Comparison of ENCODE assay signal across 17 cellular contexts in genomic region chr3:52082951-52083350, GRCh38. TPM values are rescaled to one million over a fixed set of nuclear protein-coding genes. Genes with fewer than 3 reads are reported as not detected.
DNase-seq lines count a peak whose midpoint lies in the region; ATAC-seq and TF ChIP-seq lines count a peak whose summit lies in the region.
"Had no signal": no experiment of that assay in that cellular context is flagged by ENCODE, and none has a peak within 500 bp of the region (broad histone marks: within the 10 kb centered on the region; RNA-seq: fewer than 3 reads in every experiment).

No MANE protein-coding gene starts in this region.

- POLR2A ChIA-PET in activated CD8-positive, alpha-beta T cell treated with anti-CD3 and anti-CD28 coated beads for 36 hours (lab: Charles Lee) = no interaction called here

- H3K4me1 Mint-ChIP-seq in H9 = peaks cover 0 to 3% of the 10 kb centered on the region in 2 experiments; a peak in 1 of 4 replicates
- H3K4me1 Mint-ChIP-seq in nephron = peaks cover 44% of the 10 kb centered on the region
- H3K4me1 Mint-ChIP-seq in stimulated activated effector memory CD8-positive, alpha-beta T cell treated with anti-CD3 and anti-CD28 coated beads, Interleukin-12 subunit alpha, Interleukin-12 subunit beta, amount 100 ng/mL, for 72 hours = peaks cover 34% of the 10 kb centered on the region
- peaks cover 17% of the 10 kb centered on the region for H3K4me1 Mint-ChIP-seq in endothelial cell (ENCODE audit: unreplicated experiment)
- peaks cover 28% of the 10 kb centered on the region for H3K4me1 Mint-ChIP-seq in activated CD8-positive, alpha-beta T cell treated with anti-CD3 and anti-CD28 coated beads for 36 hours (ENCODE audit: low read depth)

- H3K9ac ChIP-seq in H9 (ENCODE audit: extremely low read depth, insufficient read length, low read length) = no peak overlapping the region
- H3K9ac ChIP-seq: GM23248 had no signal

- no peak overlapping the region for H4K5ac ChIP-seq in H9 (ENCODE audit: insufficient read length, low read depth, low read length)

- H2BK120ac ChIP-seq in H9 (ENCODE audit: low read depth, low read length, poor library complexity, severe bottlenecking) = no peak overlapping the region

- no peak overlapping the region for H4K8ac ChIP-seq in H9 (replicated peaks; ENCODE audit: insufficient read length, low read depth, low read length)

- H4K20me1 ChIP-seq in H9 (ENCODE audit: control insufficient read depth, insufficient read depth, insufficient read length) = no peaks in the 10 kb centered on the region

- H3K4me1 ChIP-seq in left ventricle myocardium inferior (peaks cover 16% of the 10 kb centered on the region), H9 (ENCODE audit: insufficient read depth, low read length) (no peaks in the 10 kb centered on the region)
- H3K4me1 ChIP-seq: A549 had no signal

- ATAC-seq in Right ventricle myocardium inferior = no peak
- no peak for ATAC-seq in stimulated activated effector memory CD8-positive, alpha-beta T cell treated with anti-CD3 and anti-CD28 coated beads, Interleukin-12 subunit alpha, Interleukin-12 subunit beta, amount 100 ng/mL, for 72 hours
- ATAC-seq in activated CD8-positive, alpha-beta T cell treated with anti-CD3 and anti-CD28 coated beads for 36 hours = no peak
- ATAC-seq: A549 had no signal

- H2BK12ac ChIP-seq in H9 (ENCODE audit: insufficient read length, low read depth, low read length) = no peak overlapping the region

- no peak overlapping the region; the same call in 1 of the 2 replicates for H3K14ac ChIP-seq in H9 (ENCODE audit: insufficient read depth, low read length)

- H2BK5ac ChIP-seq in H9 (ENCODE audit: insufficient read length, low read length) = no peak overlapping the region

- no peak overlapping the region for H2AK5ac ChIP-seq in H9 (ENCODE audit: insufficient read length, low read length)

- H2BK15ac ChIP-seq in H9 (ENCODE audit: low read depth, low read length) = no peak overlapping the region

- no peak overlapping the region for H3K56ac ChIP-seq in H9 (ENCODE audit: insufficient read length, low read depth, low read length)

- no peak for TF ChIP-seq CTCF in left ventricle myocardium inferior (IDR thresholded peaks at IDR 0.05; ENCODE audit: borderline replicate concordance)
- no peak for TF ChIP-seq CTCF in H9 (conservative IDR thresholded peaks at IDR 0.05)
- no peak for TF ChIP-seq CTCF in nephron (IDR thresholded peaks at IDR 0.05; ENCODE audit: unreplicated experiment in 3 of 3)
- no peak for TF ChIP-seq CTCF in endothelial cell (IDR thresholded peaks at IDR 0.05; ENCODE audit: unreplicated experiment)
- no peak for TF ChIP-seq CTCF in activated CD8-positive, alpha-beta T cell treated with anti-CD3 and anti-CD28 coated beads for 36 hours (IDR thresholded peaks at IDR 0.05)

- peak; percentile 7 for DNase-seq in Right ventricle myocardium inferior (ENCODE audit: missing footprints)
- DNase-seq in left ventricle myocardium inferior = no peak
- DNase-seq in H9 = no peak
- DNase-seq in stimulated activated effector memory CD8-positive, alpha-beta T cell treated with anti-CD3 and anti-CD28 coated beads, Interleukin-12 subunit alpha, Interleukin-12 subunit beta, amount 100 ng/mL, for 72 hours (ENCODE audit: low spot score in 2 of 2) = no peak
- no peak for DNase-seq in endothelial cell (ENCODE audit: low spot score)
- DNase-seq in activated CD8-positive, alpha-beta T cell treated with anti-CD3 and anti-CD28 coated beads for 36 hours = no peak
- DNase-seq: AML-193; Caco-2; CD4-positive, alpha-beta T cell; DMS79; GDM1; GM23248; HCEC 1CT had no signal

- H3K4me3 Mint-ChIP-seq in H9 (no peak overlapping the region), nephron (no peak overlapping the region), endothelial cell (ENCODE audit: unreplicated experiment) (no peak overlapping the region)
- H3K4me3 Mint-ChIP-seq in stimulated activated effector memory CD8-positive, alpha-beta T cell treated with anti-CD3 and anti-CD28 coated beads, Interleukin-12 subunit alpha, Interleukin-12 subunit beta, amount 100 ng/mL, for 72 hours = no peak overlapping the region
- no peak overlapping the region for H3K4me3 Mint-ChIP-seq in activated CD8-positive, alpha-beta T cell treated with anti-CD3 and anti-CD28 coated beads for 36 hours
- H3K4me3 Mint-ChIP-seq: CD4-positive, alpha-beta T cell had no signal

- H3K18ac ChIP-seq in H9 (ENCODE audit: insufficient read length, low read depth, low read length) = no peak overlapping the region

- H3K36me3 Mint-ChIP-seq in H9 (ENCODE audit: insufficient read depth in 1 of 3, low read depth in 3 of 3) (peaks cover 0 to 12% (median 3%) of the 10 kb centered on the region in 3 experiments; a peak in 3 of 7 replicates), nephron (ENCODE audit: low read depth) (no peaks in the 10 kb centered on the region), endothelial cell (ENCODE audit: low read depth, unreplicated experiment) (no peaks in the 10 kb centered on the region)
- peaks cover 6% of the 10 kb centered on the region for H3K36me3 Mint-ChIP-seq in stimulated activated effector memory CD8-positive, alpha-beta T cell treated with anti-CD3 and anti-CD28 coated beads, Interleukin-12 subunit alpha, Interleukin-12 subunit beta, amount 100 ng/mL, for 72 hours
- no peaks in the 10 kb centered on the region for H3K36me3 Mint-ChIP-seq in activated CD8-positive, alpha-beta T cell treated with anti-CD3 and anti-CD28 coated beads for 36 hours (ENCODE audit: low read depth)

- no peaks in the 10 kb centered on the region for H3K79me2 ChIP-seq in H9 (ENCODE audit: insufficient read depth, low read length)

- H3K9me3 ChIP-seq in left ventricle myocardium inferior (replicated peaks) = no peaks in the 10 kb centered on the region
- no peaks in the 10 kb centered on the region for H3K9me3 ChIP-seq in H9 (ENCODE audit: control insufficient read depth, low read depth, low read length)
- H3K9me3 ChIP-seq: A549, Caco-2 had no signal

- no peak overlapping the region for H3K4ac ChIP-seq in H9 (ENCODE audit: low read depth, low read length)

- H3K27me3 Mint-ChIP-seq in H9 (ENCODE audit: low read depth) (no peaks in the 10 kb centered on the region), nephron (ENCODE audit: low read depth) (peaks cover 8% of the 10 kb centered on the region), endothelial cell (ENCODE audit: unreplicated experiment) (peaks cover 7% of the 10 kb centered on the region)
- no peaks in the 10 kb centered on the region for H3K27me3 Mint-ChIP-seq in activated CD8-positive, alpha-beta T cell treated with anti-CD3 and anti-CD28 coated beads for 36 hours
- H3K27me3 Mint-ChIP-seq: CD4-positive, alpha-beta T cell had no signal

- H3T11ph ChIP-seq in H9 (ENCODE audit: low read length) = no peak overlapping the region

- H3K27me3 ChIP-seq in left ventricle myocardium inferior (ENCODE audit: low read depth) (no peaks in the 10 kb centered on the region), H9 (ENCODE audit: insufficient read depth, low read length) (no peaks in the 10 kb centered on the region)

- CTCF ChIA-PET in activated CD8-positive, alpha-beta T cell treated with anti-CD3 and anti-CD28 coated beads for 36 hours (lab: Charles Lee) = no interaction called here

- H2AFZ ChIP-seq in H9 (ENCODE audit: low read length) = no peak overlapping the region
- H2AFZ ChIP-seq: GM23248 had no signal

- H3K4me3 ChIP-seq in left ventricle myocardium inferior = no peak overlapping the region
- H3K4me3 ChIP-seq: A549, GM23248 had no signal

- no peaks in the 10 kb centered on the region for H3K36me3 ChIP-seq in left ventricle myocardium inferior

- no CpG with 5 or more reads among the region's 8 CpGs for WGBS in H9 (ENCODE audit: extremely low coverage, insufficient read length, low lambda C conversion rate)

- H4K91ac ChIP-seq in H9 (ENCODE audit: insufficient read length, low read depth, low read length) = no peak overlapping the region

- H3K27ac Mint-ChIP-seq in H9 = peak overlapping the region in 2 of 3 experiments; percentile 33 to 34; a peak in 2 of 7 replicates
- H3K27ac Mint-ChIP-seq in nephron = peak overlapping the region in 2 of 3 experiments; percentile 63 to 78
- peak overlapping the region; percentile 45 for H3K27ac Mint-ChIP-seq in stimulated activated effector memory CD8-positive, alpha-beta T cell treated with anti-CD3 and anti-CD28 coated beads, Interleukin-12 subunit alpha, Interleukin-12 subunit beta, amount 100 ng/mL, for 72 hours
- H3K27ac Mint-ChIP-seq in endothelial cell (ENCODE audit: unreplicated experiment) = no peak overlapping the region
- no peak overlapping the region for H3K27ac Mint-ChIP-seq in activated CD8-positive, alpha-beta T cell treated with anti-CD3 and anti-CD28 coated beads for 36 hours
- H3K27ac Mint-ChIP-seq: CD4-positive, alpha-beta T cell had no signal

- no peaks in the 10 kb centered on the region for H3K9me3 Mint-ChIP-seq in H9
- no peaks in the 10 kb centered on the region for H3K9me3 Mint-ChIP-seq in nephron
- H3K9me3 Mint-ChIP-seq in stimulated activated effector memory CD8-positive, alpha-beta T cell treated with anti-CD3 and anti-CD28 coated beads, Interleukin-12 subunit alpha, Interleukin-12 subunit beta, amount 100 ng/mL, for 72 hours = no peaks in the 10 kb centered on the region
- no peaks in the 10 kb centered on the region for H3K9me3 Mint-ChIP-seq in endothelial cell (ENCODE audit: unreplicated experiment)
- no peaks in the 10 kb centered on the region for H3K9me3 Mint-ChIP-seq in activated CD8-positive, alpha-beta T cell treated with anti-CD3 and anti-CD28 coated beads for 36 hours
- H3K9me3 Mint-ChIP-seq: CD4-positive, alpha-beta T cell had no signal

- intact Hi-C loops in Right ventricle myocardium inferior (cut with DNase I) (no loop called here), left ventricle myocardium inferior (cut with micrococcal nuclease) (no loop called here)
- intact Hi-C loops in activated CD8-positive, alpha-beta T cell treated with anti-CD3 and anti-CD28 coated beads for 36 hours (cut with micrococcal nuclease) = no loop called here

- H3K23ac ChIP-seq in H9 (ENCODE audit: insufficient read length, low read depth, low read length) = no peak overlapping the region

- H3K27ac ChIP-seq in left ventricle myocardium inferior (replicated peaks) (no peak overlapping the region), H9 (ENCODE audit: insufficient read length, low read depth, low read length) (no peak overlapping the region)
- H3K27ac ChIP-seq: 22Rv1, A549, C4-2B, GM23248 had no signal

- no peaks in the 10 kb centered on the region for H3K23me2 ChIP-seq in H9 (ENCODE audit: insufficient read length, low read depth, low read length, poor library complexity, severe bottlenecking)

- H2BK20ac ChIP-seq in H9 (ENCODE audit: low read depth, low read length, poor library complexity, severe bottlenecking) = no peak overlapping the region

- no peaks in the 10 kb centered on the region for H3K79me1 ChIP-seq in H9 (ENCODE audit: insufficient read depth, low read depth, low read length, poor library complexity, severe bottlenecking)

- no peak overlapping the region for H3K4me2 ChIP-seq in H9 (ENCODE audit: insufficient read depth, insufficient read length, low read length)
- H3K4me2 ChIP-seq: A549 had no signal

RNA-seq across cellular contexts. Expression of gene DUSP7, which starts 26.6 kb away (rescaled TPM):
- 25.0 TPM for total RNA-seq in Right ventricle myocardium inferior
- total RNA-seq in left ventricle myocardium inferior = 23.1 TPM
- 23.5 and 24.0 TPM in 2 replicates for total RNA-seq in H9 (2021)
- total RNA-seq in endothelial cell (ENCODE audit: unreplicated experiment) = 21.7 TPM
- total RNA-seq in activated CD8-positive, alpha-beta T cell treated with anti-CD3 and anti-CD28 coated beads for 36 hours = 10 to 100 TPM; 19.6 to 21.6 TPM

Comparison
In these comparisons a context has a peak if more than half of its experiments do, and no peak if none do; other contexts are left out.
1. H3K27ac Mint-ChIP-seq: peak in H9 (2 of 3), nephron (2 of 3) and stimulated activated effector memory CD8-positive, alpha-beta T cell treated with anti-CD3 and anti-CD28 coated beads, Interleukin-12 subunit alpha, Interleukin-12 subunit beta, amount 100 ng/mL, for 72 hours (single experiment); none in endothelial cell (single experiment) and activated CD8-positive, alpha-beta T cell treated with anti-CD3 and anti-CD28 coated beads for 36 hours (single experiment).